ENCODE assay signal across 15 cellular contexts in the genomic region with DNA sequence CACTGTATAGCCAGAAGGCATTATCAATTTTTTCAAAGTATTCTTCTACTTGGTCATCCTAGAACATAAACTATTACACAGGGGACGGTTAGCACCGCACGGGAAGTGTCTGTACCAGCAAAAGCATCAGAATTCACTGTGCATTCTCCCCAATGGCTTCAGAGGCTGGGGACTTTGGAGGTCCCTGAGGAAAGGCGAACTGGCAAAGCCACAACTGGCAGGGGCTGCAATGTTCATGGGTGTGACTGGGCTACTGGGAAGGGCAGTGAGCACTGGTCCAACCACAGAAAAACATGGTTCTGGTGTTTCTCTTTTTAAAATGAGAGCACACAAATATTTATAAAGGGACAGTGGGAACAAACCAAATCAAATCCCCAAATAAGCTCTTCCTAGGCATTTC.
A peak's percentile ranks its signal among the peaks of the same experiment; 100 is the strongest.
DNase-seq lines count a peak whose midpoint lies in the region; ATAC-seq, FAIRE-seq and TF ChIP-seq lines count a peak whose summit lies in the region.
"Had no signal": no experiment of that assay in that cellular context is flagged by ENCODE, and none has a peak within 500 bp of the region (broad histone marks: within the 10 kb centered on the region; RNA-seq: fewer than 3 reads in every experiment).

No MANE protein-coding gene starts in this region.

- H3K4me3 Mint-ChIP-seq in T-helper 2 cell treated with Interferon-gamma antibody and Interleukin-4, amounts not matched to agents 5 μg/mL and 100 μg/mL, for 36 hours: no peak overlapping the region
- no peak overlapping the region for H3K4me3 Mint-ChIP-seq in stimulated activated naive CD8-positive, alpha-beta T cell treated with anti-CD3 and anti-CD28 coated beads, Interleukin-15, amount 100 ng/mL, for 72 hours
- no peak overlapping the region for H3K4me3 Mint-ChIP-seq in nephron progenitor cell
- H3K4me3 Mint-ChIP-seq: CD8-positive, alpha-beta memory T cell had no signal

- no peak for TF ChIP-seq CTCF in nephron progenitor cell (IDR thresholded peaks at IDR 0.05)

- DNase-seq in T-helper 2 cell treated with Interferon-gamma antibody and Interleukin-4, amounts not matched to agents 5 μg/mL and 100 μg/mL, for 36 hours (ENCODE audit: low spot score): no peak
- DNase-seq in T-helper 2 cell (no peak), nephron progenitor cell (no peak), kidney tubule cell (ENCODE audit: low spot score) (no peak), H54 (ENCODE audit: insufficient read length, low spot score) (no peak)
- DNase-seq in stimulated activated naive CD8-positive, alpha-beta T cell treated with anti-CD3 and anti-CD28 coated beads, Interleukin-15, amount 100 ng/mL, for 72 hours: no peak
- DNase-seq in stimulated activated naive CD8-positive, alpha-beta T cell treated with anti-CD3 and anti-CD28 coated beads, Interleukin-15, Interleukin-2, amounts not matched to agents 100 U/mL and 50 U/mL, for 24 hours: no peak
- DNase-seq: 8988T; AML-193; Caco-2; CD8-positive, alpha-beta memory T cell; DND-41; GDM1 had no signal

- no peak for FAIRE-seq in H54 (lab: Jason Lieb, UNC)
- FAIRE-seq: GM19239 had no signal

- ATAC-seq in stimulated activated naive CD8-positive, alpha-beta T cell treated with anti-CD3 and anti-CD28 coated beads, Interleukin-15, amount 100 ng/mL, for 72 hours: no peak
- ATAC-seq in stimulated activated naive CD8-positive, alpha-beta T cell treated with anti-CD3 and anti-CD28 coated beads, Interleukin-15, Interleukin-2, amounts not matched to agents 100 U/mL and 50 U/mL, for 24 hours: no peak
- ATAC-seq: HCT116 had no signal

- peak overlapping the region; percentile 32 for H3K27ac Mint-ChIP-seq in T-helper 2 cell treated with Interferon-gamma antibody and Interleukin-4, amounts not matched to agents 5 μg/mL and 100 μg/mL, for 36 hours
- H3K27ac Mint-ChIP-seq in stimulated activated naive CD8-positive, alpha-beta T cell treated with anti-CD3 and anti-CD28 coated beads, Interleukin-15, amount 100 ng/mL, for 72 hours: peak overlapping the region; percentile 4 to 47
- peak overlapping the region; percentile 2 for H3K27ac Mint-ChIP-seq in nephron progenitor cell
- H3K27ac Mint-ChIP-seq: CD8-positive, alpha-beta memory T cell had no signal

- H3K36me3 Mint-ChIP-seq in T-helper 2 cell treated with Interferon-gamma antibody and Interleukin-4, amounts not matched to agents 5 μg/mL and 100 μg/mL, for 36 hours (ENCODE audit: low read depth): peaks cover 74% of the 10 kb centered on the region
- peaks cover 94% of the 10 kb centered on the region for H3K36me3 Mint-ChIP-seq in nephron progenitor cell (ENCODE audit: low read depth)

- no peaks in the 10 kb centered on the region for H3K27me3 Mint-ChIP-seq in T-helper 2 cell treated with Interferon-gamma antibody and Interleukin-4, amounts not matched to agents 5 μg/mL and 100 μg/mL, for 36 hours (ENCODE audit: low read depth)
- H3K27me3 Mint-ChIP-seq in stimulated activated naive CD8-positive, alpha-beta T cell treated with anti-CD3 and anti-CD28 coated beads, Interleukin-15, amount 100 ng/mL, for 72 hours: no peaks in the 10 kb centered on the region
- H3K27me3 Mint-ChIP-seq in nephron progenitor cell (ENCODE audit: low read depth, poor library complexity): no peaks in the 10 kb centered on the region
- H3K27me3 Mint-ChIP-seq: CD8-positive, alpha-beta memory T cell had no signal

- TF ChIP-seq POLR2A in H54 (IDR thresholded peaks at IDR 0.05; ENCODE audit: low read depth, low read length): no peak

- H3K9me3 Mint-ChIP-seq in T-helper 2 cell treated with Interferon-gamma antibody and Interleukin-4, amounts not matched to agents 5 μg/mL and 100 μg/mL, for 36 hours: peaks cover 15% of the 10 kb centered on the region
- peaks cover 8 to 17% of the 10 kb centered on the region in 2 donors for H3K9me3 Mint-ChIP-seq in stimulated activated naive CD8-positive, alpha-beta T cell treated with anti-CD3 and anti-CD28 coated beads, Interleukin-15, amount 100 ng/mL, for 72 hours
- peaks cover 11% of the 10 kb centered on the region for H3K9me3 Mint-ChIP-seq in nephron progenitor cell
- H3K9me3 Mint-ChIP-seq: CD8-positive, alpha-beta memory T cell had no signal

- H3K4me1 Mint-ChIP-seq in T-helper 2 cell treated with Interferon-gamma antibody and Interleukin-4, amounts not matched to agents 5 μg/mL and 100 μg/mL, for 36 hours (ENCODE audit: low read depth): peaks cover 18% of the 10 kb centered on the region
- peaks cover 43% of the 10 kb centered on the region for H3K4me1 Mint-ChIP-seq in stimulated activated naive CD8-positive, alpha-beta T cell treated with anti-CD3 and anti-CD28 coated beads, Interleukin-15, amount 100 ng/mL, for 72 hours
- peaks cover 12% of the 10 kb centered on the region for H3K4me1 Mint-ChIP-seq in nephron progenitor cell
- H3K4me1 Mint-ChIP-seq: CD8-positive, alpha-beta memory T cell had no signal
